ENCODE assay signal across 8 cellular contexts in the genomic region with DNA sequence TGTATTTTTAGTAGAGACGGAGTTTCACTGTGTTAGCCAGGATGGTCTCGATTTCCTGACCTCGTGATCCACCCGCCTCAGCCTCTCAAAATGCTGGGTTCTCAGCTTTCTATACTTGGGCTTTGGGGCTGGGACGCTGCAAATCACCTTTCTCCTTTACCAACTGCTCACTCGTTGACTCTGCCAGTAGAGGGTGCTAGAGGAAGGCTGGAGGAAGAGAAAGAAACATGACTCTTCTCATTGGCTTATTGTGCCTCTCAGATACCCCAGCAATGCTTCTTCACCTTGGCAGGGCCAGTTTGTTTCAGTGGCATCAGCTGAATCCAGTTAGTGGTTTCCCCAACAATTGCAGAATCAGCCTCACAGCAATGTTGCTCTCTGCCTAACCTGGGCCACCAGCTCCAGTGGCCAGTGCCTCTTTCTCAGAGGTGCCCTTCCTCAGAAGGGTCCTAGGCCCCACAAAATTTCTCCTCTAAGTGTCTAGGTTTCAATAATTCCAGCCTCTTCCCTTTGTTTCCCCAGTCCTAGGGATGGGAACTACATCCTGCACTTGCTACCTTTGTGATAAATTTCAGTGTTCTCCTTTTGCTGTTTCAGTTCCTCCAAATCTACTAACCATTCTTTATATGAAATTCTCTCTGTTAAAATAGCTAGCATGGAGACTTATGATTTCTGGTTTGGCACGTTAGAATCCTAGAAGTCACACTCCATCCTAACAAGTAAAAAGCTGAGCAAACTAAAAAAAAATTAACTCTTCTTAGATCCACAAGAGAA.
DNase-seq lines count a peak whose midpoint lies in the region; ATAC-seq, FAIRE-seq and TF ChIP-seq lines count a peak whose summit lies in the region.

No MANE protein-coding gene starts in this region.

- TF ChIP-seq CTCF in HEK293 (tag by site-specific recombination; IDR thresholded peaks at IDR 0.05) (peak; percentile 40), fibroblast of mammary gland (conservative IDR thresholded peaks at IDR 0.05; ENCODE audit: control insufficient read depth, insufficient read depth, low read depth, low read length) (peak; percentile 90)

- no peaks in the 10 kb centered on the region for H3K36me3 Mint-ChIP-seq in immature natural killer cell

- intact Hi-C loops in left ventricle myocardium superior (cut with micrococcal nuclease) (no loop called here), Right ventricle myocardium superior (cut with DNase I) (no loop called here)

- H3K27ac ChIP-seq in HEK293 (ENCODE audit: extremely low read depth, low read depth, low read length): no peak overlapping the region
- H3K27ac ChIP-seq in small intestine (ENCODE audit: low read depth in 1 of 2, low read length in 1 of 2): no peak overlapping the region

- H3K9me3 ChIP-seq in HEK293 (ENCODE audit: control insufficient read depth, insufficient read depth, low read depth, low read length) (no peaks in the 10 kb centered on the region), small intestine (ENCODE audit: control insufficient read depth, low read depth) (no peaks in the 10 kb centered on the region)

- H3K4me1 Mint-ChIP-seq in immature natural killer cell: no peaks in the 10 kb centered on the region

- H3K27ac Mint-ChIP-seq in immature natural killer cell: no peak overlapping the region

- H3K27me3 Mint-ChIP-seq in immature natural killer cell (ENCODE audit: low read depth in 3 of 3): peaks cover 0 to 4% (median 4%) of the 10 kb centered on the region in 3 donors

- ATAC-seq in left ventricle myocardium superior: peak; percentile 55
- ATAC-seq in Right ventricle myocardium superior (ENCODE audit: poor library complexity): no peak

- H3K4me3 ChIP-seq in HEK293 (ENCODE audit: low read depth, low read length) (no peak overlapping the region), fibroblast of mammary gland (ENCODE audit: control insufficient read depth, low read depth, low read length) (no peak overlapping the region), small intestine (ENCODE audit: low read depth in 1 of 2, low read length in 2 of 2) (no peak overlapping the region)

- CTCF ChIA-PET in HEK293 (lab: Yijun Ruan, JAX): interaction anchor here (0.5 to 4.7 kb wide), 32 partner anchors 9 to 591 kb away, joined by 3 to 34 read pairs (median 4); a partner anchor contains a TSS

- H3K9me3 Mint-ChIP-seq in immature natural killer cell: peaks cover 0 to 8% (median 4%) of the 10 kb centered on the region in 6 donors

- no peaks in the 10 kb centered on the region for H3K27me3 ChIP-seq in small intestine (ENCODE audit: control insufficient read depth in 2 of 2, insufficient read depth in 2 of 2, low read length in 2 of 2)

- H3K4me3 Mint-ChIP-seq in immature natural killer cell: no peak overlapping the region

- FAIRE-seq in small intestine (lab: Jason Lieb, UNC): no peak

- no peaks in the 10 kb centered on the region for H3K4me1 ChIP-seq in HEK293 (ENCODE audit: control insufficient read depth, insufficient read depth, low read length)
- H3K4me1 ChIP-seq in small intestine (ENCODE audit: control insufficient read depth in 2 of 2, insufficient read depth in 1 of 2, low read depth in 1 of 2, low read length in 1 of 2): no peaks in the 10 kb centered on the region

- 29 to 45% (median 35%) methylated on average over 7 of the region's 7 CpGs for WGBS in small intestine, 3 donors

- POLR2A ChIA-PET in HEK293 (lab: Yijun Ruan, JAX): interaction anchor here (1.5 kb wide), 1 partner anchor 207 kb away, joined by 4 read pairs; a partner anchor contains a TSS

- H3K36me3 ChIP-seq in HEK293 (ENCODE audit: control insufficient read depth in 2 of 2, insufficient read depth in 1 of 2, low read length in 2 of 2): no peaks in the 10 kb centered on the region
- H3K36me3 ChIP-seq in small intestine (ENCODE audit: control insufficient read depth in 2 of 2, insufficient read depth in 2 of 2, low read length in 2 of 2): no peaks in the 10 kb centered on the region

- DNase-seq in left ventricle myocardium superior (no peak), Right ventricle myocardium superior (no peak), NCI-H1092 treated with DMSO at 0.1 percent for 48 hours (lab: John Stamatoyannopoulos, UW) (peak; percentile 51), SKM-1 treated with dmso at 0.1 percent for 144 hours (lab: John Stamatoyannopoulos, UW; ENCODE audit: unreplicated experiment) (peak; percentile 46), fibroblast of mammary gland (ENCODE audit: low read depth) (peak; percentile 70), small intestine (peak; percentile 62), immature natural killer cell (no peak)

TF ChIP-seq in HEK293, 187 proteins besides CTCF, POLR2A, EP300 and RAD21:
- TF ChIP-seq ZNF423 (tag by site-specific recombination; IDR thresholded peaks at IDR 0.05): no peak
- no peak for TF ChIP-seq GLI4 (tag by site-specific recombination; IDR thresholded peaks at IDR 0.05)
- peak; percentile 80 for TF ChIP-seq ZNF654 (tag by site-specific recombination; IDR thresholded peaks at IDR 0.05; ENCODE audit: low read depth)
- 0 out of 2 replicates have a peak, but pooled peaks have one; percentile 23 for TF ChIP-seq YY2 (tag by site-specific recombination; IDR thresholded peaks at IDR 0.05)
- TF ChIP-seq ZNF585B (tag by site-specific recombination; IDR thresholded peaks at IDR 0.05): no peak
- no peak for TF ChIP-seq ZNF555 (tag by site-specific recombination; conservative IDR thresholded peaks at IDR 0.05)
TF ChIP-seq in HEK293: peak in this region for 2.

Comparison
In these comparisons a context has a peak if more than half of its experiments do, and no peak if none do; other contexts are left out.
1. DNase-seq: peak in NCI-H1092 treated with DMSO at 0.1 percent for 48 hours (single experiment), SKM-1 treated with dmso at 0.1 percent for 144 hours (single experiment), fibroblast of mammary gland (single experiment) and small intestine (single experiment); none in left ventricle myocardium superior (single experiment), Right ventricle myocardium superior (single experiment) and immature natural killer cell (0 of 3).